ENCODE assay signal across 8 cellular contexts in the genomic region with DNA sequence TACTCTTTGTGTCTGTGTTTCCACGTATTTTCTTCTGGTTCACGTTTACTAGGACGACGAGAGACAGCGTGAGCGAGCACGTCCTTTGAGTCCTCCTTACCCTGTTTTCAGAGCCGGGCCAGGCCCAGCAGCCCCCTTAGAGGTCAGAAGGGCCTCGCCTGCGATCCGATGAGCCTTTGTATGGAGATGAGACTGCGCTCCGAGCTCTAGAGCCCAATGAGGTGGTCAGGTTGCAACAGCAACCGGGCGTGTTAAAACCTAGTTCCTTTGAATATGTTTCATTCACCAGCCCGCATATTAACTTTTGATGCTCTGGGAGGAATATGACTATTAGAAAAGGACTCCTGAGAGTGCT. TPM values are rescaled to one million over a fixed set of nuclear protein-coding genes. Genes with fewer than 3 reads are reported as not detected.
DNase-seq lines count a peak whose midpoint lies in the region; ATAC-seq and TF ChIP-seq lines count a peak whose summit lies in the region.

No MANE protein-coding gene starts in this region.

- POLR2A ChIA-PET in Caco-2 (lab: Charles Lee) (interaction anchor here (1.2 kb wide), 1 partner anchor 28 kb away, joined by 3 read pairs; no protein-coding TSS in a partner anchor), SK-N-SH (lab: Yijun Ruan, JAX) (interaction anchor here (0.6 to 2.1 kb wide), 5 partner anchors 13 to 288 kb away, joined by 3 to 10 read pairs (median 5); a partner anchor contains a TSS)

- H3K9me2 ChIP-seq in SK-N-SH: no peaks in the 10 kb centered on the region

- TSS peak; percentile 19 for BruUV-seq in Caco-2 (replicated peaks; lab: Mats Ljungman, UMichigan)

- H3K79me1 ChIP-seq in H9 (ENCODE audit: insufficient read depth, low read depth, low read length, poor library complexity, severe bottlenecking) (peaks cover 8% of the 10 kb centered on the region), trophoblast cell (ENCODE audit: low read length) (peaks cover 11% of the 10 kb centered on the region)

- peaks cover 6% of the 10 kb centered on the region for H3K23me2 ChIP-seq in H9 (ENCODE audit: insufficient read length, low read depth, low read length, poor library complexity, severe bottlenecking)

- no peak overlapping the region for H2BK12ac ChIP-seq in H9 (ENCODE audit: insufficient read length, low read depth, low read length)
- peak overlapping the region; percentile 37 for H2BK12ac ChIP-seq in trophoblast cell (ENCODE audit: low read length)

- H4K91ac ChIP-seq in H9 (ENCODE audit: insufficient read length, low read depth, low read length) (no peak overlapping the region), trophoblast cell (ENCODE audit: low read depth, low read length) (peak overlapping the region; percentile 73)

- no peak overlapping the region for H2BK120ac ChIP-seq in H9 (ENCODE audit: low read depth, low read length, poor library complexity, severe bottlenecking)
- H2BK120ac ChIP-seq in trophoblast cell (ENCODE audit: insufficient read depth, low read length, poor library complexity): no peak overlapping the region

- DNase-seq in Caco-2 (no peak), H9 (no peak), SK-N-SH (no peak), fibroblast of mammary gland (ENCODE audit: low read depth) (peak; percentile 25), trophoblast cell (peak; percentile 81 to 88)
- no peak for DNase-seq in NK-92 treated with Interleukin-12 subunit alpha and Interleukin-12 subunit beta, amount 100 ng/mL, for 24 hours (lab: John Stamatoyannopoulos, UW)

- no peak overlapping the region for H3K4ac ChIP-seq in H9 (ENCODE audit: low read depth, low read length)
- peak overlapping the region; percentile 35 for H3K4ac ChIP-seq in trophoblast cell (ENCODE audit: low read depth, low read length)

- H3K4me1 Mint-ChIP-seq in Caco-2 (ENCODE audit: low read depth, unreplicated experiment): peaks cover 33% of the 10 kb centered on the region
- H3K4me1 Mint-ChIP-seq in H9: peaks cover 43 to 44% of the 10 kb centered on the region in 2 experiments

- no peak overlapping the region for H2BK15ac ChIP-seq in H9 (ENCODE audit: low read depth, low read length)

- H3K36me3 Mint-ChIP-seq in Caco-2 (ENCODE audit: insufficient read depth, unreplicated experiment) (peaks cover 31% of the 10 kb centered on the region), H9 (ENCODE audit: insufficient read depth in 1 of 3, low read depth in 3 of 3) (peaks cover 0 to under 1% (median 0%) of the 10 kb centered on the region in 3 experiments; a peak in 2 of 7 replicates)

- H2BK20ac ChIP-seq in H9 (ENCODE audit: low read depth, low read length, poor library complexity, severe bottlenecking): no peak overlapping the region

- H3K4me3 ChIP-seq in Caco-2 (ENCODE audit: low read depth, low read length) (peak overlapping the region; percentile 91), SK-N-SH (ENCODE audit: low read depth in 2 of 2, low read length in 1 of 2) (peak overlapping the region; percentile 76 to 96), fibroblast of mammary gland (ENCODE audit: control insufficient read depth, low read depth, low read length) (peak overlapping the region; percentile 81), trophoblast cell (ENCODE audit: low read depth, low read length) (peak overlapping the region; percentile 98)

- peak overlapping the region; percentile 63 for H4K12ac ChIP-seq in trophoblast cell (ENCODE audit: low read depth, low read length)

- H3K27me3 Mint-ChIP-seq in Caco-2 (ENCODE audit: insufficient read depth, unreplicated experiment): no peaks in the 10 kb centered on the region
- no peaks in the 10 kb centered on the region for H3K27me3 Mint-ChIP-seq in H9 (ENCODE audit: low read depth)

- no peak overlapping the region for H4K8ac ChIP-seq in H9 (replicated peaks; ENCODE audit: insufficient read length, low read depth, low read length)
- peak overlapping the region; percentile 69 for H4K8ac ChIP-seq in trophoblast cell (ENCODE audit: low read depth, low read length)

- H3F3A ChIP-seq in SK-N-SH (replicated peaks; ENCODE audit: insufficient read depth): peaks cover 11% of the 10 kb centered on the region

- H4K20me1 ChIP-seq in H9 (ENCODE audit: control insufficient read depth, insufficient read depth, insufficient read length) (peaks cover 4% of the 10 kb centered on the region), SK-N-SH (ENCODE audit: insufficient read depth) (peaks cover 16% of the 10 kb centered on the region)

- H3K27ac ChIP-seq in H9 (ENCODE audit: insufficient read length, low read depth, low read length): no peak overlapping the region
- H3K27ac ChIP-seq in SK-N-SH (ENCODE audit: low read depth in 2 of 2, low read length in 1 of 2): peak overlapping the region; percentile 64 to 89
- peak overlapping the region; percentile 23 for H3K27ac ChIP-seq in trophoblast cell (ENCODE audit: low read depth, low read length)

- no peaks in the 10 kb centered on the region for H3K27me3 ChIP-seq in Caco-2 (replicated peaks; ENCODE audit: control insufficient read depth, insufficient read depth, low read length)
- H3K27me3 ChIP-seq in H9 (ENCODE audit: insufficient read depth, low read length): no peaks in the 10 kb centered on the region
- H3K27me3 ChIP-seq in SK-N-SH (ENCODE audit: insufficient read depth): no peaks in the 10 kb centered on the region
- no peaks in the 10 kb centered on the region for H3K27me3 ChIP-seq in trophoblast cell (ENCODE audit: insufficient read depth, low read length)

- peak overlapping the region; percentile 95 for H3K14ac ChIP-seq in H9 (ENCODE audit: insufficient read depth, low read length)
- H3K14ac ChIP-seq in trophoblast cell (ENCODE audit: low read length): peak overlapping the region; percentile 66

- no peak for TF ChIP-seq EP300 in SK-N-SH (IDR thresholded peaks at IDR 0.05; ENCODE audit: borderline replicate concordance in 1 of 2, low read depth in 1 of 2, low read length in 1 of 2)

- H3K4me2 ChIP-seq in H9 (ENCODE audit: insufficient read depth, insufficient read length, low read length) (peak overlapping the region; percentile 87), SK-N-SH (peak overlapping the region; percentile 85), trophoblast cell (ENCODE audit: low read length) (peak overlapping the region; percentile 68)

- H2AK5ac ChIP-seq in H9 (ENCODE audit: insufficient read length, low read length): no peak overlapping the region
- peak overlapping the region; percentile 67 for H2AK5ac ChIP-seq in trophoblast cell (ENCODE audit: low read length)

- H3K27ac Mint-ChIP-seq in Caco-2 (ENCODE audit: unreplicated experiment) (peak overlapping the region; percentile 79), H9 (peak overlapping the region; percentile 41 to 99 (median 96))

- H2BK5ac ChIP-seq in H9 (ENCODE audit: insufficient read length, low read length) (no peak overlapping the region), trophoblast cell (ENCODE audit: low read depth, low read length, poor library complexity) (no peak overlapping the region)

- intact Hi-C loops in Caco-2 (cut with micrococcal nuclease; ENCODE audit: unreplicated experiment): loop anchor here (2.0 to 10.0 kb wide), 4 partner anchors 21 to 283 kb away; a partner anchor contains a TSS

- peaks cover 17% of the 10 kb centered on the region; the same call in 1 of the 2 replicates for H3K79me2 ChIP-seq in H9 (ENCODE audit: insufficient read depth, low read length)
- peaks cover 52% of the 10 kb centered on the region for H3K79me2 ChIP-seq in SK-N-SH (ENCODE audit: insufficient read depth)
- peaks cover 8% of the 10 kb centered on the region for H3K79me2 ChIP-seq in trophoblast cell (ENCODE audit: control insufficient read depth, insufficient read depth, low read length, poor library complexity)

- H3T11ph ChIP-seq in H9 (ENCODE audit: low read length): no peak overlapping the region

- no peak for TF ChIP-seq RAD21 in SK-N-SH (IDR thresholded peaks at IDR 0.05; ENCODE audit: low read length)

- no peak for ATAC-seq in HG03280 (IDR thresholded peaks at IDR 0.05; ENCODE audit: unreplicated experiment)
- ATAC-seq in HG02981 (IDR thresholded peaks at IDR 0.05; ENCODE audit: unreplicated experiment): no peak

- H3K23ac ChIP-seq in H9 (ENCODE audit: insufficient read length, low read depth, low read length) (no peak overlapping the region), trophoblast cell (ENCODE audit: low read length) (no peak overlapping the region)

- peak overlapping the region; percentile 81 for H4K5ac ChIP-seq in H9 (ENCODE audit: insufficient read length, low read depth, low read length)

- H3K36me3 ChIP-seq in Caco-2 (ENCODE audit: control insufficient read depth, insufficient read depth, low read length): no peaks in the 10 kb centered on the region
- H3K36me3 ChIP-seq in SK-N-SH (replicated peaks in 1 of 2; ENCODE audit: control insufficient read depth in 1 of 2, insufficient read depth in 2 of 2, low read length in 1 of 2): no peaks in the 10 kb centered on the region
- H3K36me3 ChIP-seq in trophoblast cell (ENCODE audit: control insufficient read depth in 1 of 2, insufficient read depth in 2 of 2, low read length in 2 of 2): peaks cover 2% of the 10 kb centered on the region in 2 experiments

- H3K4me3 Mint-ChIP-seq in Caco-2 (ENCODE audit: unreplicated experiment) (peak overlapping the region; percentile 84), H9 (peak overlapping the region; percentile 85 to 98)

- TF ChIP-seq CTCF in Caco-2 (IDR thresholded peaks at IDR 0.05; ENCODE audit: insufficient read depth in 1 of 2, low read depth in 1 of 2, low read length in 1 of 2, severe bottlenecking in 1 of 2, unreplicated experiment in 1 of 2) (no peak), H9 (conservative IDR thresholded peaks at IDR 0.05) (no peak), SK-N-SH (IDR thresholded peaks at IDR 0.05) (no peak), fibroblast of mammary gland (conservative IDR thresholded peaks at IDR 0.05; ENCODE audit: control insufficient read depth, insufficient read depth, low read depth, low read length) (no peak)

- H3K9me3 Mint-ChIP-seq in Caco-2 (ENCODE audit: unreplicated experiment) (no peaks in the 10 kb centered on the region), H9 (no peaks in the 10 kb centered on the region)

- no CpG with 5 or more reads among the region's 16 CpGs for WGBS in H9 (ENCODE audit: extremely low coverage, insufficient read length, low lambda C conversion rate)
- WGBS in SK-N-SH (ENCODE audit: low lambda C conversion rate): 2% methylated on average over 15 of the region's 16 CpGs
- WGBS in trophoblast cell (ENCODE audit: extremely low coverage, insufficient coverage, insufficient read length): no CpG with 5 or more reads among the region's 16 CpGs

- H3K9me3 ChIP-seq in Caco-2 (no peaks in the 10 kb centered on the region), H9 (ENCODE audit: control insufficient read depth, low read depth, low read length) (no peaks in the 10 kb centered on the region), SK-N-SH (no peaks in the 10 kb centered on the region), trophoblast cell (ENCODE audit: insufficient read depth, low read depth, low read length) (no peaks in the 10 kb centered on the region)

- H2AFZ ChIP-seq in H9 (ENCODE audit: low read length) (no peak overlapping the region), SK-N-SH (ENCODE audit: low read depth) (peak overlapping the region; percentile 69; the same call in 1 of the 2 replicates), trophoblast cell (ENCODE audit: insufficient read depth, low read length, poor library complexity) (peak overlapping the region; percentile 87)

- no peak overlapping the region for H3K56ac ChIP-seq in H9 (ENCODE audit: insufficient read length, low read depth, low read length)

- H3K4me1 ChIP-seq in Caco-2 (peaks cover 33% of the 10 kb centered on the region), H9 (ENCODE audit: insufficient read depth, low read length) (peaks cover 5% of the 10 kb centered on the region; the same call in 1 of the 2 replicates), SK-N-SH (ENCODE audit: control insufficient read depth in 1 of 2, insufficient read depth in 2 of 2, low read depth in 1 of 2, low read length in 1 of 2) (peaks cover 25 to 57% of the 10 kb centered on the region in 2 experiments), trophoblast cell (ENCODE audit: control insufficient read depth in 1 of 2, insufficient read depth in 2 of 2, low read length in 2 of 2) (peaks cover 7 to 12% of the 10 kb centered on the region in 2 experiments)

- CTCF ChIA-PET in Caco-2 (lab: Charles Lee) (interaction anchor here (1.6 kb wide), 1 partner anchor 32 kb away, joined by 4 read pairs; no protein-coding TSS in a partner anchor), SK-N-SH (lab: Yijun Ruan, JAX) (interaction anchor here (1.0 to 2.8 kb wide), 9 partner anchors 11 to 114 kb away, joined by 3 to 15 read pairs (median 5); a partner anchor contains a TSS)

- H3K9ac ChIP-seq in H9 (ENCODE audit: extremely low read depth, insufficient read length, low read length) (peak overlapping the region; percentile 90), SK-N-SH (peak overlapping the region; percentile 80), trophoblast cell (ENCODE audit: low read length) (peak overlapping the region; percentile 86)

- H3K18ac ChIP-seq in H9 (ENCODE audit: insufficient read length, low read depth, low read length) (peak overlapping the region; percentile 83), trophoblast cell (ENCODE audit: low read length) (peak overlapping the region; percentile 92)

RNA-seq across cellular contexts. Expression of a gene that starts 55.6 kb away (rescaled TPM):
- total RNA-seq in Caco-2 (2022) (17.2 and 21.8 TPM in 2 replicates), H9 (2021) (14.0 and 17.0 TPM in 2 replicates)
- polyA plus RNA-seq in SK-N-SH (2012; rRNA removed): 6.0 and 8.0 TPM in 2 replicates
- 7.2 and 8.0 TPM in 2 replicates for polyA plus RNA-seq in SK-N-SH (2012; cell fraction: cytosol; rRNA removed)
- polyA plus RNA-seq in SK-N-SH (2012; cell fraction: nucleus; rRNA removed): 6.0 and 7.2 TPM in 2 replicates
- 10.9 and 11.0 TPM in 2 replicates for polyA plus RNA-seq in trophoblast cell (2013)

Comparison
In these comparisons a context has a peak if more than half of its experiments do, and no peak if none do; other contexts are left out.
1. DNase-seq: peak in fibroblast of mammary gland (single experiment) and trophoblast cell (2 of 2); none in Caco-2 (0 of 2), H9 (single experiment), SK-N-SH (single experiment) and NK-92 treated with Interleukin-12 subunit alpha and Interleukin-12 subunit beta, amount 100 ng/mL, for 24 hours (single experiment).
2. Peak in every context shown above with its lines, with median percentiles within 50 percentile points of each other: H3K4me3 ChIP-seq, H3K4me2 ChIP-seq and H3K9ac ChIP-seq.